ENCODE assay signal across 7 cellular contexts in genomic region chr5:159263569-159263905, GRCh38. TPM values are rescaled to one million over a fixed set of nuclear protein-coding genes. Genes with fewer than 3 reads are reported as not detected.
DNase-seq lines count a peak whose midpoint lies in the region; ATAC-seq lines count a peak whose summit lies in the region.

No MANE protein-coding gene starts in this region.

- no peaks in the 10 kb centered on the region for H3K27me3 Mint-ChIP-seq in activated T-helper 17 cell treated with anti-CD3 and anti-CD28 coated beads, Interleukin-2, amount 50 U/mL, for 72 hours
- H3K27me3 Mint-ChIP-seq in stimulated activated naive CD8-positive, alpha-beta T cell treated with anti-CD3 and anti-CD28 coated beads, Interleukin-15, Interleukin-2, amounts not matched to agents 100 ng/mL and 50 ng/mL, for 24 hours = no peaks in the 10 kb centered on the region

- ATAC-seq in GM19372 (IDR thresholded peaks at IDR 0.05; ENCODE audit: low read depth, unreplicated experiment) (peak; percentile 3), HG03025 (IDR thresholded peaks at IDR 0.05; ENCODE audit: low FRiP score, unreplicated experiment) (peak; percentile 34)
- ATAC-seq in activated T-helper 17 cell treated with anti-CD3 and anti-CD28 coated beads, Interleukin-2, amount 50 U/mL, for 72 hours (replicated peaks) = peak; percentile 2

- peak overlapping the region; percentile 95 for H3K4me3 Mint-ChIP-seq in activated T-helper 17 cell treated with anti-CD3 and anti-CD28 coated beads, Interleukin-2, amount 50 U/mL, for 72 hours
- peak overlapping the region; percentile 95 for H3K4me3 Mint-ChIP-seq in stimulated activated naive CD8-positive, alpha-beta T cell treated with anti-CD3 and anti-CD28 coated beads, Interleukin-15, Interleukin-2, amounts not matched to agents 100 ng/mL and 50 ng/mL, for 24 hours

- H3K4me3 ChIP-seq in iPS-11a (ENCODE audit: low read depth, low read length) = peak overlapping the region; percentile 74

- peaks cover 21% of the 10 kb centered on the region for H3K4me1 Mint-ChIP-seq in activated T-helper 17 cell treated with anti-CD3 and anti-CD28 coated beads, Interleukin-2, amount 50 U/mL, for 72 hours
- H3K4me1 Mint-ChIP-seq in stimulated activated naive CD8-positive, alpha-beta T cell treated with anti-CD3 and anti-CD28 coated beads, Interleukin-15, Interleukin-2, amounts not matched to agents 100 ng/mL and 50 ng/mL, for 24 hours (ENCODE audit: low read depth) = peaks cover 35% of the 10 kb centered on the region

- H3K9me3 Mint-ChIP-seq in activated T-helper 17 cell treated with anti-CD3 and anti-CD28 coated beads, Interleukin-2, amount 50 U/mL, for 72 hours = no peaks in the 10 kb centered on the region
- peaks cover 7% of the 10 kb centered on the region for H3K9me3 Mint-ChIP-seq in stimulated activated naive CD8-positive, alpha-beta T cell treated with anti-CD3 and anti-CD28 coated beads, Interleukin-15, Interleukin-2, amounts not matched to agents 100 ng/mL and 50 ng/mL, for 24 hours

- H3K27ac Mint-ChIP-seq in activated T-helper 17 cell treated with anti-CD3 and anti-CD28 coated beads, Interleukin-2, amount 50 U/mL, for 72 hours = peak overlapping the region; percentile 99
- peak overlapping the region; percentile 92 for H3K27ac Mint-ChIP-seq in stimulated activated naive CD8-positive, alpha-beta T cell treated with anti-CD3 and anti-CD28 coated beads, Interleukin-15, Interleukin-2, amounts not matched to agents 100 ng/mL and 50 ng/mL, for 24 hours

- peaks cover 25% of the 10 kb centered on the region for H3K36me3 Mint-ChIP-seq in activated T-helper 17 cell treated with anti-CD3 and anti-CD28 coated beads, Interleukin-2, amount 50 U/mL, for 72 hours (ENCODE audit: low read depth)
- H3K36me3 Mint-ChIP-seq in stimulated activated naive CD8-positive, alpha-beta T cell treated with anti-CD3 and anti-CD28 coated beads, Interleukin-15, Interleukin-2, amounts not matched to agents 100 ng/mL and 50 ng/mL, for 24 hours (ENCODE audit: low read depth) = peaks cover 33% of the 10 kb centered on the region

- no peak for DNase-seq in LoVo (ENCODE audit: low spot score)
- DNase-seq in activated effector memory CD4-positive, alpha-beta T cell treated with anti-CD3 and anti-CD28 coated beads, Interleukin-2, amount 50 U/mL, for 16 hours = no peak

RNA-seq across cellular contexts. Expression of gene UBLCP1, which starts 0.4 kb away (rescaled TPM):
- 10 to 100 TPM; 13.4 to 24.7 TPM for total RNA-seq in activated T-helper 17 cell treated with anti-CD3 and anti-CD28 coated beads, Interleukin-2, amount 50 U/mL, for 72 hours

RNA-seq across cellular contexts. Expression of gene RNF145, which starts 54.2 kb away (rescaled TPM):
- 100 to 1,000 TPM in 1 of 2 donors, 10 to 100 TPM in 1; 88.3 to 111 TPM for total RNA-seq in activated T-helper 17 cell treated with anti-CD3 and anti-CD28 coated beads, Interleukin-2, amount 50 U/mL, for 72 hours
